10 cellular contexts compared by ENCODE assay signal in the genomic region with DNA sequence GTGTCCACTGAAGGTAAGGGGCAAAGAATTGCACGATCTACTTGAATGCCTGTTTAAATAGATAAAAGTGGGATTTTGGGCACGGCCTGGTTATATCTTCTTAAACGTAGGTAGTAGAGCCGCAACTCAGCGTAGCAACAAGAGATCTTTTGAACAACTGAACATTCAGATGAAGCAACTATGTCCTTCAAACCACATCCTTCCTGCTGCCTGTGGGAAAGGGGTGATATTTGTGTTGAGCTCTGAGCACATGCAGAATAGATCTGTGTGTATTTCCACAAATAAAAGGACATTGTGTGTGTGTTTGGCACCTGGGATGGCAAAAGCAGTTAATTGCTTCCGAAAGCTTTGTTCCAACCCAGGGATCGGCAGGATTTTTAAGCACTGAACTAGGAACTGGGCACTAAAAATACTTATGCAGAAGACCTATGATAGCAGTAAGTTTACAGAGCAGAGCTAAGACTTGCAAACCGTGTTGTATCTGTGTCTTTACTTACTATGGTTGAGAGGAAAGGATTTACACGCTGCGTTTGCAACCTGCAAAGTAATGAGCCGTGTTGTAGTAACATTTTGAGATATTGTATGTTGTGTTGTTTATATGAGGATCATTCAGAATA.
A peak's percentile ranks its signal among the peaks of the same experiment; 100 is the strongest.
DNase-seq lines count a peak whose midpoint lies in the region; ATAC-seq and TF ChIP-seq lines count a peak whose summit lies in the region.
"Had no signal": no experiment of that assay in that cellular context is flagged by ENCODE, and none has a peak within 500 bp of the region (broad histone marks: within the 10 kb centered on the region; RNA-seq: fewer than 3 reads in every experiment).

No MANE protein-coding gene starts in this region.

- H3K4me3 ChIP-seq in NB4 (ENCODE audit: low read depth, low read length) (peak overlapping the region; percentile 89), esophagus muscularis mucosa (peak overlapping the region in 1 of 4 donors; percentile 4)

- POLR2A ChIA-PET in activated CD4-positive, alpha-beta T cell treated with anti-CD3 and anti-CD28 coated beads, Interleukin-2, amount 10 ng/mL, durations not matched to agents 7 days and 5 days (lab: Charles Lee) = interaction anchor here (1.1 kb wide), 1 partner anchor 94 kb away, joined by 3 read pairs; no protein-coding TSS in a partner anchor

- WGBS in esophagus muscularis mucosa = 57% methylated on average over 11 of the region's 11 CpGs

- H3K27me3 ChIP-seq in esophagus muscularis mucosa = no peaks in the 10 kb centered on the region

- no peaks in the 10 kb centered on the region for H3K36me3 ChIP-seq in esophagus muscularis mucosa

- H3K27ac Mint-ChIP-seq in activated CD4-positive, alpha-beta T cell treated with anti-CD3 and anti-CD28 coated beads, Interleukin-2, amount 10 ng/mL, durations not matched to agents 7 days and 5 days = peak overlapping the region; percentile 97
- no peak overlapping the region for H3K27ac Mint-ChIP-seq in stimulated activated naive B cell treated with anti-CD40 and anti-IgM and Interleukin-4, amounts not matched to agents 10 μg/mL and 1 μg/mL and 100 μg/mL, for 72 hours

- no peak for TF ChIP-seq EP300 in esophagus muscularis mucosa (IDR thresholded peaks at IDR 0.05)

- ATAC-seq in stimulated activated naive B cell treated with anti-CD40 and anti-IgM and Interleukin-4, amounts not matched to agents 10 μg/mL and 1 μg/mL and 100 μg/mL, for 72 hours (replicated peaks) = peak; percentile 33 to 52
- no peak for ATAC-seq in GM18870 (IDR thresholded peaks at IDR 0.05; ENCODE audit: unreplicated experiment)

- peak overlapping the region; percentile 6 to 70 (median 59) for H3K27ac ChIP-seq in esophagus muscularis mucosa (replicated peaks in 1 of 4)
- H3K27ac ChIP-seq: VCaP had no signal

- intact Hi-C loops in esophagus muscularis mucosa (cut with DNase I) = loop anchor here (10.0 kb wide), 1 partner anchor 335 kb away; the partner anchor contains the start of gene CHRM3

- DNase-seq in NB4 (ENCODE audit: low read depth) (peak; percentile 91), esophagus muscularis mucosa (ENCODE audit: extremely low spot score) (no peak), GM13977 (ENCODE audit: low spot score) (no peak), RKO (ENCODE audit: low spot score) (no peak), mucosa of gallbladder (ENCODE audit: low spot score) (no peak)
- peak; percentile 81 for DNase-seq in activated CD4-positive, alpha-beta T cell treated with anti-CD3 and anti-CD28 coated beads, Interleukin-2, amount 10 ng/mL, durations not matched to agents 7 days and 5 days
- DNase-seq in stimulated activated naive B cell treated with anti-CD40 and anti-IgM and Interleukin-4, amounts not matched to agents 10 μg/mL and 1 μg/mL and 100 μg/mL, for 72 hours = no peak
- DNase-seq: IMR-90 had no signal

- H3K4me1 ChIP-seq in esophagus muscularis mucosa = peaks cover 0 to 52% (median 48%) of the 10 kb centered on the region in 4 donors

- H3K27me3 Mint-ChIP-seq in activated CD4-positive, alpha-beta T cell treated with anti-CD3 and anti-CD28 coated beads, Interleukin-2, amount 10 ng/mL, durations not matched to agents 7 days and 5 days = no peaks in the 10 kb centered on the region
- H3K27me3 Mint-ChIP-seq in stimulated activated naive B cell treated with anti-CD40 and anti-IgM and Interleukin-4, amounts not matched to agents 10 μg/mL and 1 μg/mL and 100 μg/mL, for 72 hours = no peaks in the 10 kb centered on the region

- H3K36me3 Mint-ChIP-seq in activated CD4-positive, alpha-beta T cell treated with anti-CD3 and anti-CD28 coated beads, Interleukin-2, amount 10 ng/mL, durations not matched to agents 7 days and 5 days (ENCODE audit: low read depth) = peaks cover 14% of the 10 kb centered on the region
- H3K36me3 Mint-ChIP-seq in stimulated activated naive B cell treated with anti-CD40 and anti-IgM and Interleukin-4, amounts not matched to agents 10 μg/mL and 1 μg/mL and 100 μg/mL, for 72 hours = peaks cover 0 to 1% of the 10 kb centered on the region in 2 donors

- no peaks in the 10 kb centered on the region for H3K9me3 Mint-ChIP-seq in activated CD4-positive, alpha-beta T cell treated with anti-CD3 and anti-CD28 coated beads, Interleukin-2, amount 10 ng/mL, durations not matched to agents 7 days and 5 days
- H3K9me3 Mint-ChIP-seq in stimulated activated naive B cell treated with anti-CD40 and anti-IgM and Interleukin-4, amounts not matched to agents 10 μg/mL and 1 μg/mL and 100 μg/mL, for 72 hours = no peaks in the 10 kb centered on the region

- CTCF ChIA-PET in activated CD4-positive, alpha-beta T cell treated with anti-CD3 and anti-CD28 coated beads, Interleukin-2, amount 10 ng/mL, durations not matched to agents 7 days and 5 days (lab: Charles Lee) = interaction anchor here (0.8 to 2.5 kb wide), 8 partner anchors 8 to 99 kb away, joined by 3 to 13 read pairs (median 6); no protein-coding TSS in a partner anchor

- no peaks in the 10 kb centered on the region for H3K9me3 ChIP-seq in esophagus muscularis mucosa

- TF ChIP-seq POLR2A in NB4 (IDR thresholded peaks at IDR 0.05; ENCODE audit: extremely low read depth, insufficient read length) (peak; percentile 62), esophagus muscularis mucosa (IDR thresholded peaks at IDR 0.05; ENCODE audit: low read depth) (no peak)

- TF ChIP-seq CTCF in NB4 (IDR thresholded peaks at IDR 0.05; ENCODE audit: low read depth, low read length) = no peak
- no peak for TF ChIP-seq CTCF in esophagus muscularis mucosa (IDR thresholded peaks at IDR 0.05)
- TF ChIP-seq CTCF in GM13977 (IDR thresholded peaks at IDR 0.05; ENCODE audit: extremely low read depth, insufficient read depth, missing control alignments) = no peak

- H3K4me3 Mint-ChIP-seq in activated CD4-positive, alpha-beta T cell treated with anti-CD3 and anti-CD28 coated beads, Interleukin-2, amount 10 ng/mL, durations not matched to agents 7 days and 5 days = no peak overlapping the region
- peak overlapping the region; percentile 29 to 44 for H3K4me3 Mint-ChIP-seq in stimulated activated naive B cell treated with anti-CD40 and anti-IgM and Interleukin-4, amounts not matched to agents 10 μg/mL and 1 μg/mL and 100 μg/mL, for 72 hours

- peaks cover 30% of the 10 kb centered on the region for H3K4me1 Mint-ChIP-seq in activated CD4-positive, alpha-beta T cell treated with anti-CD3 and anti-CD28 coated beads, Interleukin-2, amount 10 ng/mL, durations not matched to agents 7 days and 5 days
- H3K4me1 Mint-ChIP-seq in stimulated activated naive B cell treated with anti-CD40 and anti-IgM and Interleukin-4, amounts not matched to agents 10 μg/mL and 1 μg/mL and 100 μg/mL, for 72 hours = peaks cover 4 to 24% of the 10 kb centered on the region in 2 donors

- in situ Hi-C loops in GM13977 (cut with MboI; ENCODE audit: low pct_unique_long_range_greater_than_20kb, low sequenced_read_pairs, unreplicated experiment) = no loop called here

Comparison
In these comparisons a context has a peak if more than half of its experiments do, and no peak if none do; other contexts are left out.
1. DNase-seq: peak in NB4 (single experiment) and activated CD4-positive, alpha-beta T cell treated with anti-CD3 and anti-CD28 coated beads, Interleukin-2, amount 10 ng/mL, durations not matched to agents 7 days and 5 days (single experiment); none in esophagus muscularis mucosa (single experiment), stimulated activated naive B cell treated with anti-CD40 and anti-IgM and Interleukin-4, amounts not matched to agents 10 μg/mL and 1 μg/mL and 100 μg/mL, for 72 hours (single experiment), GM13977 (single experiment), RKO (single experiment) and mucosa of gallbladder (single experiment).